Comparison of ENCODE assay signal across 8 cellular contexts in genomic region chr3:52278510-52279069, GRCh38. TPM values are rescaled to one million over a fixed set of nuclear protein-coding genes. Genes with fewer than 3 reads are reported as not detected.
DNase-seq lines count a peak whose midpoint lies in the region; ATAC-seq and TF ChIP-seq lines count a peak whose summit lies in the region.

Gene WDR82 (minus strand): TSS chr3:52278649. CDS start chr3:52278361, 288 bp downstream.

- H3K27ac ChIP-seq in SK-N-MC, result peak within 1 kb of the TSS; percentile 88
- H3K27ac ChIP-seq in temporal lobe (ENCODE audit: low read depth, low read length), result peak within 1 kb of the TSS; percentile 89

- peak; percentile 58 for TF ChIP-seq CTCF in HFF-Myc (IDR thresholded peaks at IDR 0.05; ENCODE audit: low read depth, low read length, missing control alignments)
- TF ChIP-seq CTCF in omental fat pad (IDR thresholded peaks at IDR 0.05), result peak in 1 of 3 donors; percentile 39

- peak within 1 kb of the TSS; percentile 95 for H3K4me3 Mint-ChIP-seq in activated naive CD4-positive, alpha-beta T cell treated with anti-CD3 and anti-CD28 coated beads, Interleukin-2, amount 10 ng/mL, durations not matched to agents 7 days and 5 days

- H3K4me3 ChIP-seq in GM08714 (ENCODE audit: low read length) (peak within 1 kb of the TSS; percentile 82), HFF-Myc (replicated peaks; ENCODE audit: low read depth, low read length) (peak within 1 kb of the TSS; percentile 84), SK-N-MC (peak within 1 kb of the TSS; percentile 77)

- peak; percentile 95 for ATAC-seq in omental fat pad (ENCODE audit: low FRiP score)

- no peaks in the 10 kb centered on the region for H3K9me3 Mint-ChIP-seq in activated naive CD4-positive, alpha-beta T cell treated with anti-CD3 and anti-CD28 coated beads, Interleukin-2, amount 10 ng/mL, durations not matched to agents 7 days and 5 days

- no peaks in the 10 kb centered on the region for H3K27me3 Mint-ChIP-seq in activated naive CD4-positive, alpha-beta T cell treated with anti-CD3 and anti-CD28 coated beads, Interleukin-2, amount 10 ng/mL, durations not matched to agents 7 days and 5 days

- peaks cover 57% of the 10 kb centered on the region for H3K4me1 Mint-ChIP-seq in activated naive CD4-positive, alpha-beta T cell treated with anti-CD3 and anti-CD28 coated beads, Interleukin-2, amount 10 ng/mL, durations not matched to agents 7 days and 5 days

- CTCF ChIA-PET in activated naive CD4-positive, alpha-beta T cell treated with anti-CD3 and anti-CD28 coated beads, Interleukin-2, amount 10 ng/mL, durations not matched to agents 7 days and 5 days (lab: Charles Lee), result interaction anchor here (1.0 to 10.1 kb wide), 14 partner anchors 11 to 225 kb away, joined by 3 to 106 read pairs (median 5); partner anchors contain the start of genes PPM1M and TWF2

- DNase-seq in HFF-Myc (ENCODE audit: extremely low read depth, low read depth), result peak; percentile 48
- peak; percentile 82 for DNase-seq in MV-4-11 (lab: John Stamatoyannopoulos, UW)
- peak; percentile 8 for DNase-seq in SK-N-MC (ENCODE audit: low read depth, low spot score)
- DNase-seq in activated naive CD4-positive, alpha-beta T cell treated with anti-CD3 and anti-CD28 coated beads, Interleukin-2, amount 10 ng/mL, durations not matched to agents 7 days and 5 days, result peak; percentile 98
- DNase-seq in germinal center (ENCODE audit: low spot score), result peak; percentile 95
- peak; percentile 89 for DNase-seq in omental fat pad (ENCODE audit: low spot score)

- no peaks in the 10 kb centered on the region for H3K9me3 ChIP-seq in SK-N-MC (ENCODE audit: low read depth, low read length)

- H3K36me3 Mint-ChIP-seq in activated naive CD4-positive, alpha-beta T cell treated with anti-CD3 and anti-CD28 coated beads, Interleukin-2, amount 10 ng/mL, durations not matched to agents 7 days and 5 days, result peaks cover 46% of the 10 kb centered on the region

- H3K27ac Mint-ChIP-seq in activated naive CD4-positive, alpha-beta T cell treated with anti-CD3 and anti-CD28 coated beads, Interleukin-2, amount 10 ng/mL, durations not matched to agents 7 days and 5 days, result peak within 1 kb of the TSS; percentile 98

- H3K9ac ChIP-seq in SK-N-MC (ENCODE audit: insufficient read length), result peak within 1 kb of the TSS; percentile 87

- H3K36me3 ChIP-seq in SK-N-MC (ENCODE audit: insufficient read depth, low read length), result peaks cover 3% of the 10 kb centered on the region; the same call in 1 of the 2 replicates

RNA-seq across cellular contexts. Expression of gene WDR82, which starts in this region (rescaled TPM):
- total RNA-seq in omental fat pad (10 to 100 TPM; 42.9 to 56.9 (median 51.4) TPM), temporal lobe (135 TPM)

Comparison
In these comparisons a context has a peak if more than half of its experiments do, and no peak if none do; other contexts are left out.
1. Peak in every context shown above with its lines: DNase-seq, ATAC-seq, H3K4me3 ChIP-seq and H3K27ac ChIP-seq.
2. DNase-seq: peak in every context shown above with its lines; median percentile 98 in activated naive CD4-positive, alpha-beta T cell treated with anti-CD3 and anti-CD28 coated beads, Interleukin-2, amount 10 ng/mL, durations not matched to agents 7 days and 5 days; 95 in germinal center; 89 in omental fat pad; 82 in MV-4-11; 48 in HFF-Myc; 8 in SK-N-MC.